In genomic region chr6:27811383-27811782, GRCh38 we compare ENCODE assay signal across 9 cellular contexts.
DNase-seq lines count a peak whose midpoint lies in the region; ATAC-seq and TF ChIP-seq lines count a peak whose summit lies in the region.
"Had no signal": no experiment of that assay in that cellular context is flagged by ENCODE, and none has a peak within 500 bp of the region (broad histone marks: within the 10 kb centered on the region; RNA-seq: fewer than 3 reads in every experiment).

No MANE protein-coding gene starts in this region.

- TF ChIP-seq CTCF in HCT116 (IDR thresholded peaks at IDR 0.05 in 2 of 3, conservative IDR thresholded peaks at IDR 0.05 in 1 of 3; ENCODE audit: borderline replicate concordance in 1 of 3, insufficient read depth in 1 of 3, low read depth in 2 of 3, low read length in 2 of 3) (no peak), PC-3 (conservative IDR thresholded peaks at IDR 0.05; ENCODE audit: low read depth, low read length) (no peak), progenitor cell of endocrine pancreas (IDR thresholded peaks at IDR 0.05; ENCODE audit: unreplicated experiment) (no peak), uterus (IDR thresholded peaks at IDR 0.05) (no peak), left ventricle myocardium inferior (IDR thresholded peaks at IDR 0.05; ENCODE audit: borderline replicate concordance) (no peak)

- H3K4me1 Mint-ChIP-seq in effector memory CD8-positive, alpha-beta T cell (ENCODE audit: low read depth in 2 of 2), result peaks cover 44 to 47% of the 10 kb centered on the region in 2 donors
- H3K4me1 Mint-ChIP-seq in progenitor cell of endocrine pancreas (ENCODE audit: low read depth), result peaks cover 45% of the 10 kb centered on the region

- H3K4me3 Mint-ChIP-seq in effector memory CD8-positive, alpha-beta T cell, result peak overlapping the region; percentile 88 to 90
- peak overlapping the region; percentile 94 for H3K4me3 Mint-ChIP-seq in progenitor cell of endocrine pancreas (ENCODE audit: low read depth)

- no peak for TF ChIP-seq RAD21 in HCT116 (IDR thresholded peaks at IDR 0.05; ENCODE audit: low read depth)

- H3K79me2 ChIP-seq in HCT116 (ENCODE audit: insufficient read depth, low read length) (no peaks in the 10 kb centered on the region), PC-3 (ENCODE audit: low read length) (peaks cover 30% of the 10 kb centered on the region)

- peak overlapping the region; percentile 70 for H3K4me2 ChIP-seq in HCT116 (ENCODE audit: low read length)
- H3K4me2 ChIP-seq in PC-3 (ENCODE audit: low read length), result peak overlapping the region; percentile 94

- H3K27me3 ChIP-seq in HCT116 (ENCODE audit: insufficient read depth, low read length) (no peaks in the 10 kb centered on the region), PC-3 (ENCODE audit: low read length) (no peaks in the 10 kb centered on the region), uterus (peaks cover 3 to 35% of the 10 kb centered on the region in 2 donors), left ventricle myocardium inferior (ENCODE audit: low read depth) (peaks cover 95% of the 10 kb centered on the region)

- no peaks in the 10 kb centered on the region for H3K9me2 ChIP-seq in HCT116 (ENCODE audit: insufficient read depth)
- H3K9me2 ChIP-seq in PC-3 (replicated peaks; ENCODE audit: low read length), result no peaks in the 10 kb centered on the region

- peaks cover 0 to 3% of the 10 kb centered on the region in 2 experiments; a peak in 1 of 4 replicates for H3K9me3 ChIP-seq in HCT116 (ENCODE audit: control insufficient read depth in 1 of 2, insufficient read depth in 1 of 2, low read depth in 1 of 2, low read length in 2 of 2)
- H3K9me3 ChIP-seq in PC-3 (ENCODE audit: low read length), result no peaks in the 10 kb centered on the region
- H3K9me3 ChIP-seq in uterus, result no peaks in the 10 kb centered on the region
- no peaks in the 10 kb centered on the region for H3K9me3 ChIP-seq in left ventricle myocardium inferior (replicated peaks)

- ATAC-seq in HCT116 (no peak), PC-3 (no peak)
- no peak for ATAC-seq in effector memory CD8-positive, alpha-beta T cell (replicated peaks)

- H4K20me1 ChIP-seq in HCT116 (ENCODE audit: insufficient read depth) (no peaks in the 10 kb centered on the region), PC-3 (ENCODE audit: low read length) (peaks cover 11% of the 10 kb centered on the region; the same call in 1 of the 2 replicates)

- POLR2A ChIA-PET in HCT116 (lab: Charles Lee), result interaction anchor here (1.0 to 10.3 kb wide), 17 partner anchors 10 to 1781 kb away, joined by 3 to 302 read pairs (median 5); a partner anchor contains a TSS
- POLR2A ChIA-PET in PC-3 (lab: Charles Lee; ENCODE audit: unreplicated experiment), result interaction anchor here (0.6 to 2.4 kb wide), 4 partner anchors 27 to 1608 kb away, joined by 5 to 38 read pairs (median 7); a partner anchor contains a TSS

- H3K27ac Mint-ChIP-seq in effector memory CD8-positive, alpha-beta T cell, result peak overlapping the region in 1 of 2 donors; percentile 98
- H3K27ac Mint-ChIP-seq in progenitor cell of endocrine pancreas, result peak overlapping the region; percentile 98

- H3K27me3 Mint-ChIP-seq in effector memory CD8-positive, alpha-beta T cell, result no peaks in the 10 kb centered on the region
- no peaks in the 10 kb centered on the region for H3K27me3 Mint-ChIP-seq in progenitor cell of endocrine pancreas

- H3K36me3 ChIP-seq in HCT116 (ENCODE audit: control insufficient read depth in 1 of 2, insufficient read depth in 2 of 2, low read length in 2 of 2), result no peaks in the 10 kb centered on the region
- H3K36me3 ChIP-seq in PC-3 (ENCODE audit: low read depth, low read length), result no peaks in the 10 kb centered on the region
- no peaks in the 10 kb centered on the region for H3K36me3 ChIP-seq in uterus
- no peaks in the 10 kb centered on the region for H3K36me3 ChIP-seq in left ventricle myocardium inferior

- H3K36me3 Mint-ChIP-seq in effector memory CD8-positive, alpha-beta T cell (ENCODE audit: insufficient read depth), result peaks cover 62% of the 10 kb centered on the region
- no peaks in the 10 kb centered on the region for H3K36me3 Mint-ChIP-seq in progenitor cell of endocrine pancreas (ENCODE audit: insufficient read depth)

- H3K27ac ChIP-seq in HCT116 (ENCODE audit: low read depth, low read length), result peak overlapping the region; percentile 88
- H3K27ac ChIP-seq in PC-3 (ENCODE audit: low read length), result peak overlapping the region; percentile 65
- peak overlapping the region in 1 of 2 donors; percentile 90 for H3K27ac ChIP-seq in uterus
- H3K27ac ChIP-seq in left ventricle myocardium inferior (replicated peaks), result no peak overlapping the region

- H3F3A ChIP-seq in PC-3 (ENCODE audit: low read length, unreplicated experiment), result peaks cover 49% of the 10 kb centered on the region

- BruUV-seq in HCT116 (replicated peaks; lab: Mats Ljungman, UMichigan), result no TSS peak
- BruUV-seq in PC-3 (replicated peaks; lab: Mats Ljungman, UMichigan), result no TSS peak

- H2AFZ ChIP-seq in HCT116 (ENCODE audit: low read depth, low read length, poor library complexity, severe bottlenecking) (no peak overlapping the region), PC-3 (ENCODE audit: low read length) (no peak overlapping the region)

- H3K9me3 Mint-ChIP-seq in effector memory CD8-positive, alpha-beta T cell, result no peaks in the 10 kb centered on the region
- no peaks in the 10 kb centered on the region for H3K9me3 Mint-ChIP-seq in progenitor cell of endocrine pancreas (ENCODE audit: low read depth)

- RAD21 ChIA-PET in HCT116 (lab: Charles Lee; ENCODE audit: low non-redundant PET in 1 of 2, low total read pairs in 2 of 2, uncharacterized antibody in 2 of 2, unreplicated experiment in 2 of 2), result no interaction called here

- H3K9ac ChIP-seq in HCT116 (ENCODE audit: low read length) (peak overlapping the region; percentile 74), PC-3 (ENCODE audit: low read length) (peak overlapping the region; percentile 76)

- CTCF ChIA-PET in HCT116 (lab: Charles Lee) (interaction anchor here (1.0 kb wide), 1 partner anchor 83 kb away, joined by 7 read pairs; no protein-coding TSS in a partner anchor), PC-3 (lab: Charles Lee) (interaction anchor here (0.6 kb wide), 1 partner anchor 863 kb away, joined by 4 read pairs; no protein-coding TSS in a partner anchor)

- TF ChIP-seq POLR2A in HCT116 (IDR thresholded peaks at IDR 0.05; ENCODE audit: borderline replicate concordance, extremely low read depth, insufficient read depth, insufficient read length) (no peak), uterus (IDR thresholded peaks at IDR 0.05) (no peak)

- H3K4me3 ChIP-seq in HCT116 (replicated peaks in 1 of 2; ENCODE audit: low read depth in 1 of 2, low read length in 2 of 2) (peak overlapping the region in 1 of 2 experiments; percentile 59; a peak in 3 of 4 replicates), PC-3 (ENCODE audit: low read length) (peak overlapping the region; percentile 76), uterus (no peak overlapping the region), left ventricle myocardium inferior (no peak overlapping the region)

- intact Hi-C loops in HCT116 (cut with micrococcal nuclease), result loop anchor here (5.0 kb wide), 1 partner anchor 664 kb away; a partner anchor contains a TSS
- intact Hi-C loops in PC-3 (cut with micrococcal nuclease), result loop anchor here (5.0 kb wide), 2 partner anchors 664 to 1614 kb away; a partner anchor contains a TSS
- intact Hi-C loops in uterus (cut with DNase I; ENCODE audit: low total_unique reads), result no loop called here
- intact Hi-C loops in left ventricle myocardium inferior (cut with micrococcal nuclease), result no loop called here

- H3K4me1 ChIP-seq in HCT116 (ENCODE audit: control insufficient read depth in 1 of 2, insufficient read depth in 2 of 2, low read length in 2 of 2) (peaks cover 36 to 66% of the 10 kb centered on the region in 2 experiments), PC-3 (ENCODE audit: insufficient read depth, low read length) (peaks cover 36% of the 10 kb centered on the region), uterus (no peaks in the 10 kb centered on the region), left ventricle myocardium inferior (peaks cover 36% of the 10 kb centered on the region)

- DNase-seq in HCT116 (ENCODE audit: low read depth, low spot score), result no peak
- peak; percentile 33 for DNase-seq in PC-3
- DNase-seq in effector memory CD8-positive, alpha-beta T cell, result no peak
- DNase-seq in progenitor cell of endocrine pancreas (ENCODE audit: low spot score, unreplicated experiment), result no peak
- DNase-seq in HT-29 (ENCODE audit: low spot score), result no peak
- DNase-seq in uterus, result no peak
- no peak for DNase-seq in globus pallidus (ENCODE audit: low spot score)
- no peak for DNase-seq in left ventricle myocardium inferior
- DNase-seq: NCI-H1105 treated with DMSO at 0.1 percent for 48 hours had no signal

TF ChIP-seq in HCT116, 20 proteins besides CTCF, POLR2A, EP300 and RAD21 (continues in another document):
- no peak for TF ChIP-seq EZH2 (IDR thresholded peaks at IDR 0.05)
- no peak for TF ChIP-seq SIN3A (IDR thresholded peaks at IDR 0.05; ENCODE audit: low read depth)
- TF ChIP-seq EGR1 (IDR thresholded peaks at IDR 0.05; ENCODE audit: low read depth), result no peak
- no peak for TF ChIP-seq SP1 (IDR thresholded peaks at IDR 0.05; ENCODE audit: low read depth)
- TF ChIP-seq REST (IDR thresholded peaks at IDR 0.05; ENCODE audit: low read depth), result no peak
- no peak for TF ChIP-seq ZNF274 (IDR thresholded peaks at IDR 0.05; ENCODE audit: low read depth, low read length)

Comparison
In these comparisons a context has a peak if more than half of its experiments do, and no peak if none do; other contexts are left out.
1. intact Hi-C loops: an anchor here in HCT116 (5.0 kb wide) and PC-3 (5.0 kb wide); none called in uterus and left ventricle myocardium inferior.